In the genomic region with DNA sequence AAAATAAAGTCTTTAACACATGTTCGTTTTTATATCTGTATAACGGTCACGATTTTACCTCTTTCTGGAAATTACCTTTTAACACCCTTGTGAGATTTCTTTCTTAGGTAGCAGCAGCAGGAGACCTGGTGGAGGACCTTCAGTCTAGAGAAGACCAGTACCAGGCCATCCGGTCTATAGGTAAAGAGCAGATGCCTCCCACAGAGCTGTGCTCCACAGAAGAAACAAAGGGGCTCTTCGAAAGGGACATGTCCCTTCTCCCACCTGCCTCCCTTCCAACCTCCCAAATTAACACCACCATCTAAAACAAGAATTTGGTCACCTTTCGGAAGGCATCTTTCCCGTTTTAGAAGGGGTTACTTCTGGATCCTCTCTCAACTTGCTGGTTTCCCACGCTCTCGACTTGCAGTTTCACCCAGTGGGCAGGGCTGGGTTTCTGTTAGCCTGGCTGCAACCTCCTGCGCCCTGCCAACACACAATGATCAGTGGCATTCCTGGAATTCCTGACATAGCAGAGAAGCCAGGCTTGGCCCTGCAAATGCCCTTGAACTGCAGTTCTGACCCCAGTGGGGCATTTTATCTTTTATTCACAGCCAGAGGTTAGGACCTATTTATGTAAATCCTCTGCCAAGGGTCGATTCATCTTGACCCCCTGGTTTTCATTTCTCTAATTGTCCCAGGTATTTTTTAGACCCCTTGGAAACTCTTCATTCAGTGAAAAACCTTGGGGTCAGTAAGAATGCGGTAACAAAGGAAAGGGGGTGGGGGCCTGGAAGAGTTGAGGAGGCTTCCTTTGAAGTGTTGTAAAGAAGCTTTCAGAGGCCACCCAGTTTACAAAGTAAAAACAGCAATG, we compare ENCODE assay signal across 1 cellular context.
A peak's percentile ranks its signal among the peaks of the same experiment; 100 is the strongest.
TF ChIP-seq lines count a peak whose summit lies in the region.

No MANE protein-coding gene starts in this region.

TF ChIP-seq in HepG2, 621 proteins besides CTCF, POLR2A, EP300 and RAD21 (continued from another document and continues in another):
- TF ChIP-seq, protein P1, sequence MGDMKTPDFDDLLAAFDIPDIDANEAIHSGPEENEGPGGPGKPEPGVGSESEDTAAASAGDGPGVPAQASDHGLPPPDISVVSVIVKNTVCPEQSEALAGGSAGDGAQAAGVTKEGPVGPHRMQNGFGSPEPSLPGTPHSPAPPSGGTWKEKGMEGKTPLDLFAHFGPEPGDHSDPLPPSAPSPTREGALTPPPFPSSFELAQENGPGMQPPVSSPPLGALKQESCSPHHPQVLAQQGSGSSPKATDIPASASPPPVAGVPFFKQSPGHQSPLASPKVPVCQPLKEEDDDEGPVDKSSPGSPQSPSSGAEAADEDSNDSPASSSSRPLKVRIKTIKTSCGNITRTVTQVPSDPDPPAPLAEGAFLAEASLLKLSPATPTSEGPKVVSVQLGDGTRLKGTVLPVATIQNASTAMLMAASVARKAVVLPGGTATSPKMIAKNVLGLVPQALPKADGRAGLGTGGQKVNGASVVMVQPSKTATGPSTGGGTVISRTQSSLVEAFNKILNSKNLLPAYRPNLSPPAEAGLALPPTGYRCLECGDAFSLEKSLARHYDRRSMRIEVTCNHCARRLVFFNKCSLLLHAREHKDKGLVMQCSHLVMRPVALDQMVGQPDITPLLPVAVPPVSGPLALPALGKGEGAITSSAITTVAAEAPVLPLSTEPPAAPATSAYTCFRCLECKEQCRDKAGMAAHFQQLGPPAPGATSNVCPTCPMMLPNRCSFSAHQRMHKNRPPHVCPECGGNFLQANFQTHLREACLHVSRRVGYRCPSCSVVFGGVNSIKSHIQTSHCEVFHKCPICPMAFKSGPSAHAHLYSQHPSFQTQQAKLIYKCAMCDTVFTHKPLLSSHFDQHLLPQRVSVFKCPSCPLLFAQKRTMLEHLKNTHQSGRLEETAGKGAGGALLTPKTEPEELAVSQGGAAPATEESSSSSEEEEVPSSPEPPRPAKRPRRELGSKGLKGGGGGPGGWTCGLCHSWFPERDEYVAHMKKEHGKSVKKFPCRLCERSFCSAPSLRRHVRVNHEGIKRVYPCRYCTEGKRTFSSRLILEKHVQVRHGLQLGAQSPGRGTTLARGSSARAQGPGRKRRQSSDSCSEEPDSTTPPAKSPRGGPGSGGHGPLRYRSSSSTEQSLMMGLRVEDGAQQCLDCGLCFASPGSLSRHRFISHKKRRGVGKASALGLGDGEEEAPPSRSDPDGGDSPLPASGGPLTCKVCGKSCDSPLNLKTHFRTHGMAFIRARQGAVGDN (CRISPR knock-in tag; IDR thresholded peaks at IDR 0.05) = peak; percentile 47; the same call in 1 of the 2 replicates
- TF ChIP-seq, protein P2, sequence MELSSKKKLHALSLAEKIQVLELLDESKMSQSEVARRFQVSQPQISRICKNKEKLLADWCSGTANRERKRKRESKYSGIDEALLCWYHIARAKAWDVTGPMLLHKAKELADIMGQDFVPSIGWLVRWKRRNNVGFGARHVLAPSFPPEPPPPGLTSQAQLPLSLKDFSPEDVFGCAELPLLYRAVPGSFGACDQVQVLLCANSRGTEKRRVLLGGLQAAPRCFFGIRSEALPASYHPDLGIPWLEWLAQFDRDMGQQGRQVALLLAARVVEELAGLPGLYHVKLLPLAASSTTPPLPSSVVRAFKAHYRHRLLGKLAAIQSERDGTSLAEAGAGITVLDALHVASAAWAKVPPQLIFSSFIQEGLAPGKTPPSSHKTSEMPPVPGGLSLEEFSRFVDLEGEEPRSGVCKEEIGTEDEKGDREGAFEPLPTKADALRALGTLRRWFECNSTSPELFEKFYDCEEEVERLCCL (CRISPR knock-in tag; IDR thresholded peaks at IDR 0.05; ENCODE audit: borderline replicate concordance) = no peak
- no peak; the same call in 1 of the 2 replicates for TF ChIP-seq DMAP1 (CRISPR knock-in tag; IDR thresholded peaks at IDR 0.05)
- peak; percentile 74 for TF ChIP-seq BCL6 (CRISPR knock-in tag; IDR thresholded peaks at IDR 0.05)
- no peak for TF ChIP-seq ZNF891 (CRISPR knock-in tag; IDR thresholded peaks at IDR 0.05)
- TF ChIP-seq ZNF430 (CRISPR knock-in tag; IDR thresholded peaks at IDR 0.05) = no peak
- TF ChIP-seq RNF2 (conservative IDR thresholded peaks at IDR 0.05; ENCODE audit: low read depth) = no peak
- 0 out of 2 replicates have a peak, but pooled peaks have one; percentile 28 for TF ChIP-seq ONECUT2 (CRISPR knock-in tag; IDR thresholded peaks at IDR 0.05)
- no peak for TF ChIP-seq RBAK (CRISPR knock-in tag; IDR thresholded peaks at IDR 0.05)
- TF ChIP-seq SP1 (IDR thresholded peaks at IDR 0.05) = no peak
- no peak for TF ChIP-seq SP1 (CRISPR knock-in tag; IDR thresholded peaks at IDR 0.05)
- TF ChIP-seq ARID2 (CRISPR knock-in tag; IDR thresholded peaks at IDR 0.05; ENCODE audit: borderline replicate concordance) = no peak
- TF ChIP-seq ZSCAN30 (CRISPR knock-in tag; IDR thresholded peaks at IDR 0.05) = no peak
- peak; percentile 33; the same call in 1 of the 2 replicates for TF ChIP-seq SPEN (CRISPR knock-in tag; IDR thresholded peaks at IDR 0.05; ENCODE audit: low read depth)
- TF ChIP-seq ZBTB7B (CRISPR knock-in tag; IDR thresholded peaks at IDR 0.05) = peak; percentile 74
- TF ChIP-seq, protein P3, sequence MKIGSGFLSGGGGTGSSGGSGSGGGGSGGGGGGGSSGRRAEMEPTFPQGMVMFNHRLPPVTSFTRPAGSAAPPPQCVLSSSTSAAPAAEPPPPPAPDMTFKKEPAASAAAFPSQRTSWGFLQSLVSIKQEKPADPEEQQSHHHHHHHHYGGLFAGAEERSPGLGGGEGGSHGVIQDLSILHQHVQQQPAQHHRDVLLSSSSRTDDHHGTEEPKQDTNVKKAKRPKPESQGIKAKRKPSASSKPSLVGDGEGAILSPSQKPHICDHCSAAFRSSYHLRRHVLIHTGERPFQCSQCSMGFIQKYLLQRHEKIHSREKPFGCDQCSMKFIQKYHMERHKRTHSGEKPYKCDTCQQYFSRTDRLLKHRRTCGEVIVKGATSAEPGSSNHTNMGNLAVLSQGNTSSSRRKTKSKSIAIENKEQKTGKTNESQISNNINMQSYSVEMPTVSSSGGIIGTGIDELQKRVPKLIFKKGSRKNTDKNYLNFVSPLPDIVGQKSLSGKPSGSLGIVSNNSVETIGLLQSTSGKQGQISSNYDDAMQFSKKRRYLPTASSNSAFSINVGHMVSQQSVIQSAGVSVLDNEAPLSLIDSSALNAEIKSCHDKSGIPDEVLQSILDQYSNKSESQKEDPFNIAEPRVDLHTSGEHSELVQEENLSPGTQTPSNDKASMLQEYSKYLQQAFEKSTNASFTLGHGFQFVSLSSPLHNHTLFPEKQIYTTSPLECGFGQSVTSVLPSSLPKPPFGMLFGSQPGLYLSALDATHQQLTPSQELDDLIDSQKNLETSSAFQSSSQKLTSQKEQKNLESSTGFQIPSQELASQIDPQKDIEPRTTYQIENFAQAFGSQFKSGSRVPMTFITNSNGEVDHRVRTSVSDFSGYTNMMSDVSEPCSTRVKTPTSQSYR (CRISPR knock-in tag; IDR thresholded peaks at IDR 0.05; ENCODE audit: borderline replicate concordance) = peak; percentile 41; the same call in 1 of the 2 replicates
- TF ChIP-seq CENPT (CRISPR knock-in tag; IDR thresholded peaks at IDR 0.05; ENCODE audit: low read depth) = no peak
- no peak for TF ChIP-seq ARNTL (CRISPR knock-in tag; IDR thresholded peaks at IDR 0.05)
- TF ChIP-seq NCOR1 (IDR thresholded peaks at IDR 0.05; ENCODE audit: borderline replicate concordance, low read length) = peak; percentile 74; the same call in 1 of the 2 replicates
- TF ChIP-seq, protein P4, sequence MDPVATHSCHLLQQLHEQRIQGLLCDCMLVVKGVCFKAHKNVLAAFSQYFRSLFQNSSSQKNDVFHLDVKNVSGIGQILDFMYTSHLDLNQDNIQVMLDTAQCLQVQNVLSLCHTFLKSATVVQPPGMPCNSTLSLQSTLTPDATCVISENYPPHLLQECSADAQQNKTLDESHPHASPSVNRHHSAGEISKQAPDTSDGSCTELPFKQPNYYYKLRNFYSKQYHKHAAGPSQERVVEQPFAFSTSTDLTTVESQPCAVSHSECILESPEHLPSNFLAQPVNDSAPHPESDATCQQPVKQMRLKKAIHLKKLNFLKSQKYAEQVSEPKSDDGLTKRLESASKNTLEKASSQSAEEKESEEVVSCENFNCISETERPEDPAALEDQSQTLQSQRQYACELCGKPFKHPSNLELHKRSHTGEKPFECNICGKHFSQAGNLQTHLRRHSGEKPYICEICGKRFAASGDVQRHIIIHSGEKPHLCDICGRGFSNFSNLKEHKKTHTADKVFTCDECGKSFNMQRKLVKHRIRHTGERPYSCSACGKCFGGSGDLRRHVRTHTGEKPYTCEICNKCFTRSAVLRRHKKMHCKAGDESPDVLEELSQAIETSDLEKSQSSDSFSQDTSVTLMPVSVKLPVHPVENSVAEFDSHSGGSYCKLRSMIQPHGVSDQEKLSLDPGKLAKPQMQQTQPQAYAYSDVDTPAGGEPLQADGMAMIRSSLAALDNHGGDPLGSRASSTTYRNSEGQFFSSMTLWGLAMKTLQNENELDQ (CRISPR knock-in tag; IDR thresholded peaks at IDR 0.05; ENCODE audit: borderline replicate concordance) = no peak
- peak; percentile 64 for TF ChIP-seq PPARG (CRISPR knock-in tag; conservative IDR thresholded peaks at IDR 0.05)
- TF ChIP-seq ZHX1 (CRISPR knock-in tag; IDR thresholded peaks at IDR 0.05; ENCODE audit: low read depth) = no peak
- TF ChIP-seq ZNF30 (CRISPR knock-in tag; IDR thresholded peaks at IDR 0.05) = no peak
- TF ChIP-seq ELF1 (CRISPR knock-in tag; IDR thresholded peaks at IDR 0.05) = no peak; the same call in 1 of the 2 replicates
- TF ChIP-seq PAWR (CRISPR knock-in tag; IDR thresholded peaks at IDR 0.05; ENCODE audit: borderline replicate concordance) = no peak
- TF ChIP-seq ZNF121 (CRISPR knock-in tag; IDR thresholded peaks at IDR 0.05) = no peak
- no peak for TF ChIP-seq ZNF18 (CRISPR knock-in tag; IDR thresholded peaks at IDR 0.05; ENCODE audit: insufficient replicate concordance)
- 0 out of 2 replicates have a peak, but pooled peaks have one; percentile 57 for TF ChIP-seq ZNF232 (CRISPR knock-in tag; IDR thresholded peaks at IDR 0.05; ENCODE audit: borderline replicate concordance)
- no peak for TF ChIP-seq EZH2 (conservative IDR thresholded peaks at IDR 0.05; ENCODE audit: low read depth, low read length)
- TF ChIP-seq SNAPC5 (CRISPR knock-in tag; IDR thresholded peaks at IDR 0.05; ENCODE audit: borderline replicate concordance) = no peak
- no peak for TF ChIP-seq HNRNPH1 (optimal IDR thresholded peaks at IDR 0.05; ENCODE audit: low read depth, low read length)
- no peak for TF ChIP-seq MXD4 (CRISPR knock-in tag; IDR thresholded peaks at IDR 0.05)
- TF ChIP-seq PHF8 (CRISPR knock-in tag; IDR thresholded peaks at IDR 0.05) = no peak
- TF ChIP-seq PLRG1 (conservative IDR thresholded peaks at IDR 0.05) = no peak
- TF ChIP-seq ZNF263 (CRISPR knock-in tag; IDR thresholded peaks at IDR 0.05) = peak; percentile 79
- TF ChIP-seq NFAT5 (CRISPR knock-in tag; IDR thresholded peaks at IDR 0.05) = no peak
